13 cellular contexts compared by ENCODE assay signal in genomic region chr17:61307905-61308886, GRCh38.
DNase-seq lines count a peak whose midpoint lies in the region; ATAC-seq, FAIRE-seq and TF ChIP-seq lines count a peak whose summit lies in the region.
"Had no signal": no experiment of that assay in that cellular context is flagged by ENCODE, and none has a peak within 500 bp of the region (broad histone marks: within the 10 kb centered on the region; RNA-seq: fewer than 3 reads in every experiment).

No MANE protein-coding gene starts in this region.

- no peak for TF ChIP-seq POLR2A in H54 (IDR thresholded peaks at IDR 0.05; ENCODE audit: low read depth, low read length)

- H3K9me3 Mint-ChIP-seq in naive thymus-derived CD8-positive, alpha-beta T cell, result no peaks in the 10 kb centered on the region
- H3K9me3 Mint-ChIP-seq: stimulated activated effector memory CD8-positive, alpha-beta T cell treated with anti-CD3 and anti-CD28 coated beads, Interleukin-12 subunit alpha, Interleukin-12 subunit beta, amount 100 ng/mL, for 72 hours had no signal

- H3K4me3 Mint-ChIP-seq in naive thymus-derived CD8-positive, alpha-beta T cell, result no peak overlapping the region
- H3K4me3 Mint-ChIP-seq: stimulated activated effector memory CD8-positive, alpha-beta T cell treated with anti-CD3 and anti-CD28 coated beads, Interleukin-12 subunit alpha, Interleukin-12 subunit beta, amount 100 ng/mL, for 72 hours had no signal

- no peaks in the 10 kb centered on the region for H3K4me1 Mint-ChIP-seq in naive thymus-derived CD8-positive, alpha-beta T cell
- H3K4me1 Mint-ChIP-seq: stimulated activated effector memory CD8-positive, alpha-beta T cell treated with anti-CD3 and anti-CD28 coated beads, Interleukin-12 subunit alpha, Interleukin-12 subunit beta, amount 100 ng/mL, for 72 hours had no signal

- H3K27ac Mint-ChIP-seq in naive thymus-derived CD8-positive, alpha-beta T cell, result no peak overlapping the region
- H3K27ac Mint-ChIP-seq: stimulated activated effector memory CD8-positive, alpha-beta T cell treated with anti-CD3 and anti-CD28 coated beads, Interleukin-12 subunit alpha, Interleukin-12 subunit beta, amount 100 ng/mL, for 72 hours had no signal

- H3K36me3 Mint-ChIP-seq in naive thymus-derived CD8-positive, alpha-beta T cell, result peaks cover 0 to 2% (median 0%) of the 10 kb centered on the region in 3 donors
- H3K36me3 Mint-ChIP-seq: stimulated activated effector memory CD8-positive, alpha-beta T cell treated with anti-CD3 and anti-CD28 coated beads, Interleukin-12 subunit alpha, Interleukin-12 subunit beta, amount 100 ng/mL, for 72 hours had no signal

- no peaks in the 10 kb centered on the region for H3K27me3 Mint-ChIP-seq in naive thymus-derived CD8-positive, alpha-beta T cell

- ATAC-seq in naive thymus-derived CD8-positive, alpha-beta T cell, result no peak
- ATAC-seq in HG03175 (IDR thresholded peaks at IDR 0.05; ENCODE audit: unreplicated experiment) (no peak), GM19467 (IDR thresholded peaks at IDR 0.05; ENCODE audit: unreplicated experiment) (no peak)
- ATAC-seq: stimulated activated effector memory CD8-positive, alpha-beta T cell treated with anti-CD3 and anti-CD28 coated beads, Interleukin-12 subunit alpha, Interleukin-12 subunit beta, amount 100 ng/mL, for 72 hours had no signal

- FAIRE-seq in H54 (lab: Jason Lieb, UNC), result peak; percentile 52

- POLR2A ChIA-PET in naive thymus-derived CD8-positive, alpha-beta T cell (lab: Charles Lee), result no interaction called here

- DNase-seq in H54 (ENCODE audit: insufficient read length, low spot score), result peak; percentile 83
- DNase-seq in astrocyte of the hippocampus (ENCODE audit: low read depth, low spot score), result peak; percentile 66
- peak; percentile 99 for DNase-seq in iris pigment epithelial cell (ENCODE audit: low read depth)
- DNase-seq in smooth muscle cell of the brain vasculature (ENCODE audit: low read depth, low spot score), result peak; percentile 82
- DNase-seq in naive thymus-derived CD8-positive, alpha-beta T cell, result no peak
- DNase-seq in dermis blood vessel endothelial cell, result no peak
- DNase-seq: activated CD4-positive, CD25-positive, alpha-beta regulatory T cell; activated naive CD4-positive, alpha-beta T cell; DMS79 treated with DMSO at 0.1 percent for 48 hours; spleen had no signal

Comparison
In these comparisons a context has a peak if more than half of its experiments do, and no peak if none do; other contexts are left out.
1. DNase-seq: peak in H54 (single experiment), astrocyte of the hippocampus (single experiment), iris pigment epithelial cell (single experiment) and smooth muscle cell of the brain vasculature (single experiment); none in naive thymus-derived CD8-positive, alpha-beta T cell (0 of 10) and dermis blood vessel endothelial cell (single experiment).